15 cellular contexts compared by ENCODE assay signal in genomic region chr11:45457649-45458048, GRCh38.
DNase-seq lines count a peak whose midpoint lies in the region; ATAC-seq, FAIRE-seq and TF ChIP-seq lines count a peak whose summit lies in the region.
"Had no signal": no experiment of that assay in that cellular context is flagged by ENCODE, and none has a peak within 500 bp of the region (broad histone marks: within the 10 kb centered on the region; RNA-seq: fewer than 3 reads in every experiment).

No MANE protein-coding gene starts in this region.

- no peak overlapping the region for H4K8ac ChIP-seq in H9 (replicated peaks; ENCODE audit: insufficient read length, low read depth, low read length)

- H3K79me1 ChIP-seq in H9 (ENCODE audit: insufficient read depth, low read depth, low read length, poor library complexity, severe bottlenecking), result no peaks in the 10 kb centered on the region

- H3K4me3 ChIP-seq in GM23248 (no peak overlapping the region), choroid plexus epithelial cell (ENCODE audit: low read depth, low read length) (no peak overlapping the region), osteoblast (ENCODE audit: insufficient read depth, low read length) (peak overlapping the region; percentile 24)
- H3K4me3 ChIP-seq: tibial nerve had no signal

- no peak overlapping the region for H3K4me2 ChIP-seq in GM23248 (ENCODE audit: unreplicated experiment)
- peak overlapping the region; percentile 60 for H3K4me2 ChIP-seq in osteoblast (ENCODE audit: insufficient read depth, low read length)
- no peak overlapping the region for H3K4me2 ChIP-seq in H9 (ENCODE audit: insufficient read depth, insufficient read length, low read length)

- no peaks in the 10 kb centered on the region for H3K79me2 ChIP-seq in GM23248 (ENCODE audit: insufficient read depth)
- no peaks in the 10 kb centered on the region for H3K79me2 ChIP-seq in osteoblast (ENCODE audit: insufficient read depth, low read length)
- no peaks in the 10 kb centered on the region for H3K79me2 ChIP-seq in H9 (ENCODE audit: insufficient read depth, low read length)

- H4K5ac ChIP-seq in H9 (ENCODE audit: insufficient read length, low read depth, low read length), result no peak overlapping the region

- H4K91ac ChIP-seq in H9 (ENCODE audit: insufficient read length, low read depth, low read length), result no peak overlapping the region

- TF ChIP-seq CTCF in choroid plexus epithelial cell (conservative IDR thresholded peaks at IDR 0.05; ENCODE audit: low read depth, low read length) (no peak), osteoblast (IDR thresholded peaks at IDR 0.05; ENCODE audit: extremely low read depth, low read depth, low read length) (no peak), H9 (conservative IDR thresholded peaks at IDR 0.05) (no peak)

- H3K36me3 ChIP-seq in GM23248 (ENCODE audit: low read depth) (no peaks in the 10 kb centered on the region), osteoblast (ENCODE audit: insufficient read depth, low read length) (no peaks in the 10 kb centered on the region)
- H3K36me3 ChIP-seq: tibial nerve had no signal

- no peak overlapping the region for H3K4me3 Mint-ChIP-seq in H9
- H3K4me3 Mint-ChIP-seq: neural crest cell, T-helper 17 cell had no signal

- no peak overlapping the region for H3K23ac ChIP-seq in H9 (ENCODE audit: insufficient read length, low read depth, low read length)

- peaks cover 0 to 6% of the 10 kb centered on the region in 2 experiments; a peak in 2 of 5 replicates for H3K9me3 Mint-ChIP-seq in H9
- H3K9me3 Mint-ChIP-seq: neural crest cell had no signal

- FAIRE-seq in frontal cortex (lab: Jason Lieb, UNC), result no peak

- H3K9me3 ChIP-seq in GM23248 (ENCODE audit: low read depth) (no peaks in the 10 kb centered on the region), osteoblast (ENCODE audit: low read depth, low read length) (peaks cover 5% of the 10 kb centered on the region), H9 (ENCODE audit: control insufficient read depth, low read depth, low read length) (no peaks in the 10 kb centered on the region)

- H3K27ac ChIP-seq in GM23248, result peak overlapping the region; percentile 46
- H3K27ac ChIP-seq in osteoblast (ENCODE audit: low read depth, low read length), result peak overlapping the region; percentile 85
- H3K27ac ChIP-seq in H9 (ENCODE audit: insufficient read length, low read depth, low read length), result no peak overlapping the region
- H3K27ac ChIP-seq: tibial nerve had no signal

- H3K18ac ChIP-seq in H9 (ENCODE audit: insufficient read length, low read depth, low read length), result no peak overlapping the region

- H3T11ph ChIP-seq in H9 (ENCODE audit: low read length), result no peak overlapping the region

- no peak overlapping the region for H2BK15ac ChIP-seq in H9 (ENCODE audit: low read depth, low read length)

- no peak overlapping the region for H3K14ac ChIP-seq in H9 (ENCODE audit: insufficient read depth, low read length)

- no peak overlapping the region for H2AK5ac ChIP-seq in H9 (ENCODE audit: insufficient read length, low read length)

- H3K9ac ChIP-seq in GM23248 (no peak overlapping the region), H9 (ENCODE audit: extremely low read depth, insufficient read length, low read length) (no peak overlapping the region)

- WGBS in GM23248 (ENCODE audit: low coverage in 1 of 2, low lambda C conversion rate in 2 of 2, missing lambda C conversion rate in 2 of 2), 2 experiments, result 29 to 34% methylated on average over 6 of the region's 6 CpGs
- no CpG with 5 or more reads among the region's 6 CpGs for WGBS in H9 (ENCODE audit: extremely low coverage, insufficient read length, low lambda C conversion rate)

- no peak overlapping the region for H2BK5ac ChIP-seq in H9 (ENCODE audit: insufficient read length, low read length)

- no peaks in the 10 kb centered on the region for H3K23me2 ChIP-seq in H9 (ENCODE audit: insufficient read length, low read depth, low read length, poor library complexity, severe bottlenecking)

- ATAC-seq in HG03354 (IDR thresholded peaks at IDR 0.05; ENCODE audit: poor library complexity, severe bottlenecking, unreplicated experiment), result no peak
- no peak for ATAC-seq in HG02759 (IDR thresholded peaks at IDR 0.05; ENCODE audit: unreplicated experiment)
- ATAC-seq: T-helper 17 cell had no signal

- no peak overlapping the region for H3K4ac ChIP-seq in H9 (ENCODE audit: low read depth, low read length)

- no peaks in the 10 kb centered on the region for H3F3A ChIP-seq in GM23248 (ENCODE audit: insufficient read depth)

- H3K27me3 ChIP-seq in GM23248 (replicated peaks; ENCODE audit: insufficient read depth), result peaks cover 6% of the 10 kb centered on the region
- H3K27me3 ChIP-seq in osteoblast (ENCODE audit: insufficient read depth, low read length), result no peaks in the 10 kb centered on the region
- no peaks in the 10 kb centered on the region for H3K27me3 ChIP-seq in H9 (ENCODE audit: insufficient read depth, low read length)
- H3K27me3 ChIP-seq: tibial nerve had no signal

- H2BK120ac ChIP-seq in H9 (ENCODE audit: low read depth, low read length, poor library complexity, severe bottlenecking), result no peak overlapping the region

- H3K4me1 ChIP-seq in GM23248 (ENCODE audit: insufficient read depth) (0 out of 2 replicates have a peak, but pooled peaks cover 5% of the 10 kb centered on the region), osteoblast (ENCODE audit: insufficient read depth, low read length) (peaks cover 22% of the 10 kb centered on the region), H9 (ENCODE audit: insufficient read depth, low read length) (no peaks in the 10 kb centered on the region; the same call in 1 of the 2 replicates)
- H3K4me1 ChIP-seq: tibial nerve had no signal

- in situ Hi-C loops in GM23248 (cut with MboI), result no loop called here

- no peak overlapping the region for H2BK20ac ChIP-seq in H9 (ENCODE audit: low read depth, low read length, poor library complexity, severe bottlenecking)

- H3K4me1 Mint-ChIP-seq in H9, result peaks cover 2 to 3% of the 10 kb centered on the region in 2 experiments; a peak in 3 of 4 replicates
- H3K4me1 Mint-ChIP-seq: neural crest cell, T-helper 17 cell had no signal

- H4K20me1 ChIP-seq in GM23248 (ENCODE audit: insufficient read depth) (no peaks in the 10 kb centered on the region), osteoblast (ENCODE audit: insufficient read depth, low read length) (no peaks in the 10 kb centered on the region), H9 (ENCODE audit: control insufficient read depth, insufficient read depth, insufficient read length) (no peaks in the 10 kb centered on the region)

- DNase-seq in GM23248 (peak; percentile 82), NCI-H460 (ENCODE audit: extremely low read depth, low read depth) (peak; percentile 0), choroid plexus epithelial cell (ENCODE audit: low read depth) (peak; percentile 92), osteoblast (ENCODE audit: insufficient read length, low spot score, missing footprints) (peak; percentile 85), frontal cortex (ENCODE audit: low spot score in 2 of 2) (no peak), H9 (no peak)
- DNase-seq: activated CD4-positive, alpha-beta T cell treated with anti-CD3 and anti-CD28 coated beads, Interleukin-2, amount 50 U/mL, for 4 hours; activated gamma-delta T cell; foreskin melanocyte; NCI-H2107; T-helper 17 cell had no signal

- no peak overlapping the region for H3K56ac ChIP-seq in H9 (ENCODE audit: insufficient read length, low read depth, low read length)

- H3K9me2 ChIP-seq in GM23248 (ENCODE audit: insufficient read depth), result no peaks in the 10 kb centered on the region

- peaks cover 27% of the 10 kb centered on the region for H3K27me3 Mint-ChIP-seq in H9 (ENCODE audit: low read depth)

- no peaks in the 10 kb centered on the region for H3K36me3 Mint-ChIP-seq in H9 (ENCODE audit: insufficient read depth in 1 of 3, low read depth in 3 of 3)

- H2BK12ac ChIP-seq in H9 (ENCODE audit: insufficient read length, low read depth, low read length), result no peak overlapping the region

- no peak overlapping the region for H3K27ac Mint-ChIP-seq in H9
- H3K27ac Mint-ChIP-seq: T-helper 17 cell had no signal

- H2AFZ ChIP-seq in GM23248, result no peak overlapping the region
- H2AFZ ChIP-seq in osteoblast (ENCODE audit: low read length), result peak overlapping the region; percentile 56
- H2AFZ ChIP-seq in H9 (ENCODE audit: low read length), result no peak overlapping the region

Comparison
In these comparisons a context has a peak if more than half of its experiments do, and no peak if none do; other contexts are left out.
1. DNase-seq: peak in GM23248 (single experiment), NCI-H460 (single experiment), choroid plexus epithelial cell (single experiment) and osteoblast (single experiment); none in frontal cortex (0 of 2) and H9 (single experiment).